ENCODE assay signal across 26 cellular contexts in genomic region chr18:50924372-50924771, GRCh38.
"Had no signal": no experiment of that assay in that cellular context is flagged by ENCODE, and none has a peak within 500 bp of the region (broad histone marks: within the 10 kb centered on the region; RNA-seq: fewer than 3 reads in every experiment).

No MANE protein-coding gene starts in this region.

- H3K27me3 ChIP-seq: breast epithelium, gastrocnemius medialis, sigmoid colon, vagina had no signal

- H3K27me3 Mint-ChIP-seq: activated CD4-positive, alpha-beta T cell treated with anti-CD3 and anti-CD28 coated beads for 36 hours; activated naive CD8-positive, alpha-beta T cell treated with anti-CD3 and anti-CD28 coated beads, Interleukin-2, amount 10 ng/mL, durations not matched to agents 7 days and 5 days; natural killer cell treated with Interleukin-12 subunit alpha and Interleukin-12 subunit beta and Interleukin-15 and Interleukin-18, amount 100 ng/mL, for 72 hours; progenitor cell of endocrine pancreas; type B pancreatic cell had no signal

- H3K27ac Mint-ChIP-seq: activated CD4-positive, alpha-beta T cell treated with anti-CD3 and anti-CD28 coated beads for 36 hours; activated naive CD8-positive, alpha-beta T cell treated with anti-CD3 and anti-CD28 coated beads, Interleukin-2, amount 10 ng/mL, durations not matched to agents 7 days and 5 days; activated T-helper 2 cell treated with anti-CD3 and anti-CD28 coated beads, Interferon-gamma antibody, Interleukin-2, Interleukin-4, amounts not matched to agents 10 μg/mL and 5 μg/mL and 100 μg/mL, durations not matched to agents 14 hours and 24 hours and 36 hours; natural killer cell treated with Interleukin-12 subunit alpha and Interleukin-12 subunit beta and Interleukin-15 and Interleukin-18, amount 100 ng/mL, for 72 hours; progenitor cell of endocrine pancreas; type B pancreatic cell had no signal

- DNase-seq: activated CD4-positive, alpha-beta T cell treated with anti-CD3 and anti-CD28 coated beads for 36 hours; activated CD4-positive, alpha-beta T cell treated with anti-CD3 and anti-CD28 coated beads, Interleukin-2, amount 50 U/mL, for 4 hours; activated CD8-positive, alpha-beta memory T cell treated with anti-CD3 and anti-CD28 coated beads, Interleukin-2, amount 50 U/mL, for 48 hours; activated naive CD4-positive, alpha-beta T cell; activated naive CD8-positive, alpha-beta T cell treated with anti-CD3 and anti-CD28 coated beads, Interleukin-2, amount 10 ng/mL, durations not matched to agents 7 days and 5 days; activated T-cell treated with anti-CD3 and anti-CD28 coated beads, Interleukin-2, amount 50 U/mL, for 4 hours; anterior cingulate cortex; erythroblast; gastrocnemius medialis; hypothalamus; islet precursor cell; left cardiac atrium; midbrain; retina; sigmoid colon; stimulated activated CD4-positive, alpha-beta T cell treated with anti-CD3 and anti-CD28 coated beads, Interleukin-2, amount 100 ng/mL, for 48 hours; stimulated activated naive CD4-positive, alpha-beta T cell treated with Interleukin-2 at 50 U/mL for 16 hours; T-helper 9 cell had no signal

- H3K27ac ChIP-seq: breast epithelium, coronary artery, gastrocnemius medialis, sigmoid colon, thoracic aorta, vagina had no signal

- ATAC-seq: activated CD4-positive, alpha-beta T cell treated with anti-CD3 and anti-CD28 coated beads for 36 hours; activated T-cell treated with anti-CD3 and anti-CD28 coated beads, Interleukin-2, amount 50 U/mL, for 4 hours; gastrocnemius medialis; left cardiac atrium; natural killer cell treated with Interleukin-12 subunit alpha and Interleukin-12 subunit beta and Interleukin-15 and Interleukin-18, amount 100 ng/mL, for 72 hours had no signal

- H3K9me3 Mint-ChIP-seq: natural killer cell treated with Interleukin-12 subunit alpha and Interleukin-12 subunit beta and Interleukin-15 and Interleukin-18, amount 100 ng/mL, for 72 hours had no signal

- H3K4me1 ChIP-seq: breast epithelium, gastrocnemius medialis, sigmoid colon, vagina had no signal

- H3K4me3 ChIP-seq: breast epithelium, coronary artery, gastrocnemius medialis, sigmoid colon, thoracic aorta, vagina had no signal

- H3K9me3 ChIP-seq: breast epithelium, gastrocnemius medialis, sigmoid colon, thoracic aorta, vagina had no signal

- H3K4me1 Mint-ChIP-seq: activated CD4-positive, alpha-beta T cell treated with anti-CD3 and anti-CD28 coated beads for 36 hours; activated naive CD8-positive, alpha-beta T cell treated with anti-CD3 and anti-CD28 coated beads, Interleukin-2, amount 10 ng/mL, durations not matched to agents 7 days and 5 days had no signal

- H3K4me3 Mint-ChIP-seq: activated CD4-positive, alpha-beta T cell treated with anti-CD3 and anti-CD28 coated beads for 36 hours; activated naive CD8-positive, alpha-beta T cell treated with anti-CD3 and anti-CD28 coated beads, Interleukin-2, amount 10 ng/mL, durations not matched to agents 7 days and 5 days; activated T-cell treated with anti-CD3 and anti-CD28 coated beads, Interleukin-2, amount 50 U/mL, for 4 hours; natural killer cell treated with Interleukin-12 subunit alpha and Interleukin-12 subunit beta and Interleukin-15 and Interleukin-18, amount 100 ng/mL, for 72 hours; type B pancreatic cell had no signal
